Comparison of ENCODE assay signal across 15 cellular contexts in the genomic region with DNA sequence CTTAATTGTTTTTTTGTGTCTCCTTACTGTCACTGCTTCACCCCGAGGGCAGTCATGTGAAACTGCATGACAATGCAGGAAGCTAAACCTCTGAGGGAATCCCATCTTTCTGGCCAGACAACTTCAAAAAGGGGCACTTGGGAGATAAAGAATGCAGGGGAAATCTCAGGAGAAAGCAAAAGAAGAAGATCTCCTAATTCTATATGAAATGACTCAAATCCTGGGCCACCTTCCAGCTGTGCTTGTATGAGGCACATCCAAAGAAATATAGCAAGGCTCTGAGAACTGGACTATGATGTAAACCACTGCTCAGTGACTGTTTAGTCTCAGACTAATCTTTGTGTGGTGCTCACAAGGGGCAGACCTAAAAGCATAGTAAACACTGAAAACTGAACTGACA. TPM values are rescaled to one million over a fixed set of nuclear protein-coding genes. Genes with fewer than 3 reads are reported as not detected.
A peak's percentile ranks its signal among the peaks of the same experiment; 100 is the strongest.
DNase-seq lines count a peak whose midpoint lies in the region; ATAC-seq and TF ChIP-seq lines count a peak whose summit lies in the region.
"Had no signal": no experiment of that assay in that cellular context is flagged by ENCODE, and none has a peak within 500 bp of the region (broad histone marks: within the 10 kb centered on the region; RNA-seq: fewer than 3 reads in every experiment).

No MANE protein-coding gene starts in this region.

- H2AFZ ChIP-seq in SK-N-SH (ENCODE audit: low read depth): no peak overlapping the region

- intact Hi-C loops in sciatic nerve (cut with DNase I): no loop called here
- intact Hi-C loops in ascending aorta (cut with DNase I): no loop called here

- H3K9me3 ChIP-seq in SK-N-SH (no peaks in the 10 kb centered on the region), ascending aorta (no peaks in the 10 kb centered on the region)

- DNase-seq in GM04504 (ENCODE audit: low read depth): peak; percentile 74
- no peak for DNase-seq in SK-N-SH
- peak; percentile 85 for DNase-seq in fibroblast of the aortic adventitia (ENCODE audit: low read depth)
- peak; percentile 49 for DNase-seq in non-pigmented ciliary epithelial cell (ENCODE audit: low read depth)
- DNase-seq in sciatic nerve (ENCODE audit: low spot score): no peak
- no peak for DNase-seq in NCI-H187 treated with DMSO at 0.1 percent for 48 hours (lab: John Stamatoyannopoulos, UW)
- DNase-seq in ascending aorta (ENCODE audit: low spot score in 2 of 2): no peak
- DNase-seq: activated CD8-positive, alpha-beta T cell treated with anti-CD3 and anti-CD28 coated beads for 36 hours; effector CD8-positive, alpha-beta T cell; naive thymus-derived CD4-positive, alpha-beta T cell; NCI-H1105 treated with DMSO at 0.1 percent for 48 hours; NCI-H774 had no signal

- H3K4me1 ChIP-seq in SK-N-SH (ENCODE audit: control insufficient read depth in 1 of 2, insufficient read depth in 2 of 2, low read depth in 1 of 2, low read length in 1 of 2) (peaks cover 0 to 20% of the 10 kb centered on the region in 2 experiments; a peak in 1 of 4 replicates), ascending aorta (no peaks in the 10 kb centered on the region)

- TF ChIP-seq CTCF in SK-N-SH (IDR thresholded peaks at IDR 0.05): no peak
- no peak for TF ChIP-seq CTCF in fibroblast of the aortic adventitia (IDR thresholded peaks at IDR 0.05; ENCODE audit: insufficient read depth, low read length)
- TF ChIP-seq CTCF in ascending aorta (IDR thresholded peaks at IDR 0.05): no peak

- no peaks in the 10 kb centered on the region for H3K79me2 ChIP-seq in SK-N-SH (ENCODE audit: insufficient read depth)

- CTCF ChIA-PET in SK-N-SH (lab: Yijun Ruan, JAX): interaction anchor here (1.6 to 3.6 kb wide), 3 partner anchors 16 to 19 kb away, joined by 3 to 11 read pairs (median 11); no protein-coding TSS in a partner anchor

- H3K9me2 ChIP-seq in SK-N-SH: no peaks in the 10 kb centered on the region

- H3K36me3 ChIP-seq in SK-N-SH (replicated peaks in 1 of 2; ENCODE audit: control insufficient read depth in 1 of 2, insufficient read depth in 2 of 2, low read length in 1 of 2) (peaks cover 0 to 9% of the 10 kb centered on the region in 2 experiments), ascending aorta (peaks cover 0 to 14% of the 10 kb centered on the region in 2 donors)

- no peaks in the 10 kb centered on the region for H4K20me1 ChIP-seq in SK-N-SH (ENCODE audit: insufficient read depth)

- no peak for TF ChIP-seq EP300 in SK-N-SH (IDR thresholded peaks at IDR 0.05; ENCODE audit: borderline replicate concordance in 1 of 2, low read depth in 1 of 2, low read length in 1 of 2)

- ATAC-seq in sciatic nerve (no peak), GM18858 (IDR thresholded peaks at IDR 0.05; ENCODE audit: unreplicated experiment) (no peak)
- ATAC-seq: activated CD8-positive, alpha-beta T cell treated with anti-CD3 and anti-CD28 coated beads for 36 hours; naive thymus-derived CD4-positive, alpha-beta T cell; stimulated activated memory B cell treated with anti-CD40 and anti-IgM and Interleukin-4, amounts not matched to agents 10 μg/mL and 1 μg/mL and 100 μg/mL, for 72 hours had no signal

- H3K9ac ChIP-seq in SK-N-SH: no peak overlapping the region

- peak overlapping the region in 1 of 2 experiments; percentile 78; a peak in 2 of 4 replicates for H3K27ac ChIP-seq in SK-N-SH (ENCODE audit: low read depth in 2 of 2, low read length in 1 of 2)
- no peak overlapping the region for H3K27ac ChIP-seq in ascending aorta
- H3K27ac ChIP-seq: HL-60 had no signal

- no peak for TF ChIP-seq RAD21 in SK-N-SH (IDR thresholded peaks at IDR 0.05; ENCODE audit: low read length)

- H3K4me3 ChIP-seq in SK-N-SH (ENCODE audit: low read depth in 2 of 2, low read length in 1 of 2): no peak overlapping the region
- no peak overlapping the region for H3K4me3 ChIP-seq in fibroblast of the aortic adventitia (ENCODE audit: low read depth, low read length)
- no peak overlapping the region for H3K4me3 ChIP-seq in ascending aorta

- 45% methylated on average over 1 of the region's 1 CpG for whole genome bisulfite sequencing in SK-N-SH (ENCODE audit: low lambda C conversion rate)

- POLR2A ChIA-PET in SK-N-SH (lab: Yijun Ruan, JAX): no interaction called here

- H3K27me3 ChIP-seq in SK-N-SH (ENCODE audit: insufficient read depth) (no peaks in the 10 kb centered on the region), ascending aorta (no peaks in the 10 kb centered on the region)

- H3F3A ChIP-seq in SK-N-SH (replicated peaks; ENCODE audit: insufficient read depth): peaks cover 22% of the 10 kb centered on the region

- peak overlapping the region; percentile 28; the same call in 1 of the 2 replicates for H3K4me2 ChIP-seq in SK-N-SH

TF ChIP-seq in SK-N-SH, 30 proteins besides CTCF, POLR2A, EP300 and RAD21:
- TF ChIP-seq TCF12 (IDR thresholded peaks at IDR 0.05) (peak; percentile 60; the same call in 1 of the 2 replicates), TAF1 (IDR thresholded peaks at IDR 0.05; ENCODE audit: borderline replicate concordance, low read depth, low read length) (no peak), SIN3A (IDR thresholded peaks at IDR 0.05; ENCODE audit: borderline replicate concordance, low read depth, low read length) (no peak), FOSL2 (IDR thresholded peaks at IDR 0.05; ENCODE audit: borderline replicate concordance, low read depth) (peak; percentile 17; the same call in 1 of the 2 replicates), NFIC (IDR thresholded peaks at IDR 0.05; ENCODE audit: borderline replicate concordance) (0 out of 2 replicates have a peak, but pooled peaks have one; percentile 25)
- TF ChIP-seq, protein P1, sequence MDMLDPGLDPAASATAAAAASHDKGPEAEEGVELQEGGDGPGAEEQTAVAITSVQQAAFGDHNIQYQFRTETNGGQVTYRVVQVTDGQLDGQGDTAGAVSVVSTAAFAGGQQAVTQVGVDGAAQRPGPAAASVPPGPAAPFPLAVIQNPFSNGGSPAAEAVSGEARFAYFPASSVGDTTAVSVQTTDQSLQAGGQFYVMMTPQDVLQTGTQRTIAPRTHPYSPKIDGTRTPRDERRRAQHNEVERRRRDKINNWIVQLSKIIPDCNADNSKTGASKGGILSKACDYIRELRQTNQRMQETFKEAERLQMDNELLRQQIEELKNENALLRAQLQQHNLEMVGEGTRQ (IDR thresholded peaks at IDR 0.05; ENCODE audit: borderline replicate concordance, low read depth, low read length): no peak

RNA-seq across cellular contexts. Expression of a gene that starts 22.6 kb away (rescaled TPM):
- polyA plus RNA-seq in SK-N-SH (2012; rRNA removed): 25.1 and 32.0 TPM in 2 replicates
- 29.2 and 30.9 TPM in 2 replicates for polyA plus RNA-seq in SK-N-SH (2012; cell fraction: cytosol; rRNA removed)
- polyA plus RNA-seq in SK-N-SH (2012; cell fraction: nucleus; rRNA removed): 18.2 and 25.5 TPM in 2 replicates
- total RNA-seq in fibroblast of the aortic adventitia (ENCODE audit: low replicate concordance): 28.6 and 83.3 TPM in 2 replicates
- total RNA-seq in sciatic nerve: 18.3 TPM
- total RNA-seq in ascending aorta: 4.5 TPM

Comparison
In these comparisons a context has a peak if more than half of its experiments do, and no peak if none do; other contexts are left out.
1. DNase-seq: peak in GM04504 (single experiment), fibroblast of the aortic adventitia (single experiment) and non-pigmented ciliary epithelial cell (single experiment); none in SK-N-SH (single experiment), sciatic nerve (single experiment), NCI-H187 treated with DMSO at 0.1 percent for 48 hours (single experiment) and ascending aorta (0 of 2).